ENCODE assay signal across 11 cellular contexts in the genomic region with DNA sequence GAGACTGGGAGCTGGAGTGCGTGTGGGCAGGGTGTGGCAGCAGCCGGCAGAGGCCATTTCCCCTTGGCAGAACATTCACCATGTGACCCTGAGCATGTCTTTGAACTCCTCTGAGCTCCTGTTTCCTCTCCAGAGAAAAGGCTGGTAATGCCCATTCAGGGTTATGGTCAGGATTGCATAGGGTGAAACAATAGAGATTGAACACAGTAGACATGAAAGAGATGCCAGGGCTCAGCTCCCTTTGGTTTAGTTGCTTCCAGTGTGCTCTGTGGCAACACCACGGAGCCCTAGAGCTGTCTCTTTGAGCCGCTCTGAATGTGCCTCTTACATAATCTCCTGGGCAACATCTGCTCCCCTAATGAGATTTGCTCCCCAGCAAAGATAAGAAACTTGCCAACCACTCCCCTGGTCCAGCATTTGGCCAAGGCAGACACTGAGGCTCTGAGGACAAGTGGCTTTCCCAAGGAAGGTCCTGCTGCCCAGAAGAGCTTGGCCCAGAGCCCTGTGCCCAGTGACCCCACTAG. TPM values are rescaled to one million over a fixed set of nuclear protein-coding genes. Genes with fewer than 3 reads are reported as not detected.
DNase-seq lines count a peak whose midpoint lies in the region; ATAC-seq, FAIRE-seq and TF ChIP-seq lines count a peak whose summit lies in the region.
"Had no signal": no experiment of that assay in that cellular context is flagged by ENCODE, and none has a peak within 500 bp of the region (broad histone marks: within the 10 kb centered on the region; RNA-seq: fewer than 3 reads in every experiment).

No MANE protein-coding gene starts in this region.

- peaks cover 15% of the 10 kb centered on the region for H3K4me1 Mint-ChIP-seq in activated naive CD4-positive, alpha-beta T cell treated with anti-CD3 and anti-CD28 coated beads, Interleukin-2, amount 10 ng/mL, durations not matched to agents 7 days and 5 days
- H3K4me1 Mint-ChIP-seq: activated B cell treated with CpG ODN at 0.5 μM for 24 hours had no signal

- dilution Hi-C loops in endothelial cell of umbilical vein (cut with MboI; ENCODE audit: extremely low pct_ligation_motif_present, low sequenced_read_pairs): no loop called here

- H3K9me3 ChIP-seq in endothelial cell of umbilical vein (replicated peaks; ENCODE audit: control insufficient read depth, insufficient read depth, low read length) (no peaks in the 10 kb centered on the region), sigmoid colon (peaks cover 0 to 8% (median 5%) of the 10 kb centered on the region in 4 donors)

- TF ChIP-seq CTCF in endothelial cell of umbilical vein (IDR thresholded peaks at IDR 0.05; ENCODE audit: extremely low read depth in 1 of 2, insufficient read depth in 1 of 2, low read depth in 1 of 2, low read length in 2 of 2) (no peak), sigmoid colon (IDR thresholded peaks at IDR 0.05) (no peak)

- no peak overlapping the region for H3K4me3 Mint-ChIP-seq in activated naive CD4-positive, alpha-beta T cell treated with anti-CD3 and anti-CD28 coated beads, Interleukin-2, amount 10 ng/mL, durations not matched to agents 7 days and 5 days
- H3K4me3 Mint-ChIP-seq: activated B cell treated with CpG ODN at 0.5 μM for 24 hours had no signal

- H3K4me3 ChIP-seq in endothelial cell of umbilical vein (replicated peaks in 1 of 3; ENCODE audit: insufficient read depth in 1 of 3, low read depth in 1 of 3, low read length in 3 of 3): no peak overlapping the region
- no peak overlapping the region for H3K4me3 ChIP-seq in sigmoid colon

- H3K79me2 ChIP-seq in endothelial cell of umbilical vein (ENCODE audit: control insufficient read depth, insufficient read depth, low read length): no peaks in the 10 kb centered on the region
- H3K79me2 ChIP-seq: parathyroid adenoma had no signal

- peaks cover 5% of the 10 kb centered on the region for H3K9me3 Mint-ChIP-seq in activated naive CD4-positive, alpha-beta T cell treated with anti-CD3 and anti-CD28 coated beads, Interleukin-2, amount 10 ng/mL, durations not matched to agents 7 days and 5 days

- no peak overlapping the region for H3K27ac ChIP-seq in endothelial cell of umbilical vein (ENCODE audit: insufficient read depth, low read depth, low read length)
- peak overlapping the region in 3 of 4 donors; percentile 30 to 77 (median 42) for H3K27ac ChIP-seq in sigmoid colon
- H3K27ac ChIP-seq: parathyroid adenoma had no signal

- intact Hi-C loops in endothelial cell of umbilical vein (cut with micrococcal nuclease) (loop anchor here (10.0 kb wide), 1 partner anchor 1060 kb away; no protein-coding TSS in a partner anchor), sigmoid colon (cut with DNase I) (no loop called here)

- H3K9me1 ChIP-seq in endothelial cell of umbilical vein (replicated peaks; ENCODE audit: control insufficient read depth, extremely low read depth, insufficient read depth, low read length): no peaks in the 10 kb centered on the region

- POLR2A ChIA-PET in endothelial cell of umbilical vein (lab: Charles Lee): interaction anchor here (1.4 kb wide), 1 partner anchor 34 kb away, joined by 5 read pairs; the partner anchor contains the start of genes DDX24 and IFI27L1

- WGBS in sigmoid colon, 2 donors: 16 to 45% methylated on average over 4 of the region's 4 CpGs

- H3K27me3 ChIP-seq in endothelial cell of umbilical vein (ENCODE audit: control insufficient read depth in 2 of 2, insufficient read depth in 2 of 2, low read length in 2 of 2): no peaks in the 10 kb centered on the region
- no peaks in the 10 kb centered on the region for H3K27me3 ChIP-seq in sigmoid colon

- peaks cover 19% of the 10 kb centered on the region for H3K4me1 ChIP-seq in endothelial cell of umbilical vein (ENCODE audit: control insufficient read depth, extremely low read depth, insufficient read depth, low read length)
- peaks cover 0 to 5% (median 0%) of the 10 kb centered on the region in 4 donors for H3K4me1 ChIP-seq in sigmoid colon
- H3K4me1 ChIP-seq: parathyroid adenoma had no signal

- TF ChIP-seq EP300 in sigmoid colon (IDR thresholded peaks at IDR 0.05): no peak

- H3K36me3 ChIP-seq in endothelial cell of umbilical vein (ENCODE audit: control insufficient read depth in 2 of 2, extremely low read depth in 1 of 2, insufficient read depth in 2 of 2, low read length in 2 of 2) (no peaks in the 10 kb centered on the region), sigmoid colon (no peaks in the 10 kb centered on the region)

- H3K9ac ChIP-seq in endothelial cell of umbilical vein (replicated peaks; ENCODE audit: extremely low read depth, insufficient read depth, low read length): no peak overlapping the region
- H3K9ac ChIP-seq: parathyroid adenoma had no signal

- H2AFZ ChIP-seq in endothelial cell of umbilical vein (ENCODE audit: low read depth, low read length): peak overlapping the region; percentile 20

- H4K20me1 ChIP-seq in endothelial cell of umbilical vein (replicated peaks; ENCODE audit: control insufficient read depth, extremely low read depth, insufficient read depth, low read length): no peaks in the 10 kb centered on the region

- no peak for TF ChIP-seq POLR2A in endothelial cell of umbilical vein (IDR thresholded peaks at IDR 0.05; ENCODE audit: low read depth, low read length)
- TF ChIP-seq POLR2A in sigmoid colon (IDR thresholded peaks at IDR 0.05): no peak

- no peak overlapping the region for H3K27ac Mint-ChIP-seq in activated naive CD4-positive, alpha-beta T cell treated with anti-CD3 and anti-CD28 coated beads, Interleukin-2, amount 10 ng/mL, durations not matched to agents 7 days and 5 days
- H3K27ac Mint-ChIP-seq: activated B cell treated with CpG ODN at 0.5 μM for 24 hours had no signal

- DNase-seq in MV-4-11 (lab: John Stamatoyannopoulos, UW) (peak; percentile 41), endothelial cell of umbilical vein (ENCODE audit: low read depth, low spot score) (peak; percentile 32), sigmoid colon (peak; percentile 43), middle frontal gyrus (ENCODE audit: extremely low spot score, low spot score) (no peak)
- no peak for DNase-seq in activated naive CD4-positive, alpha-beta T cell treated with anti-CD3 and anti-CD28 coated beads, Interleukin-2, amount 10 ng/mL, durations not matched to agents 7 days and 5 days
- DNase-seq: activated B cell treated with CpG ODN at 0.5 μM for 24 hours, DND-41, KBM-7, NCI-H748 treated with DMSO at 0.1 percent for 48 hours had no signal

- no peak for ATAC-seq in HG03175 (IDR thresholded peaks at IDR 0.05; ENCODE audit: unreplicated experiment)

- CTCF ChIA-PET in endothelial cell of umbilical vein (lab: Charles Lee): interaction anchor here (0.8 to 6.1 kb wide), 8 partner anchors 10 to 175 kb away, joined by 3 to 67 read pairs (median 4); partner anchors contain the start of genes IFI27L2 and PPP4R4
- CTCF ChIA-PET in activated naive CD4-positive, alpha-beta T cell treated with anti-CD3 and anti-CD28 coated beads, Interleukin-2, amount 10 ng/mL, durations not matched to agents 7 days and 5 days (lab: Charles Lee): interaction anchor here (1.1 kb wide), 2 partner anchors 15 to 22 kb away, joined by 4 to 5 read pairs; partner anchors contain the start of gene IFI27L2

- H3K27me3 Mint-ChIP-seq in activated naive CD4-positive, alpha-beta T cell treated with anti-CD3 and anti-CD28 coated beads, Interleukin-2, amount 10 ng/mL, durations not matched to agents 7 days and 5 days: peaks cover 59% of the 10 kb centered on the region

- peak; percentile 90 for FAIRE-seq in endothelial cell of umbilical vein (lab: Jason Lieb, UNC)

- no peaks in the 10 kb centered on the region for H3K36me3 Mint-ChIP-seq in activated naive CD4-positive, alpha-beta T cell treated with anti-CD3 and anti-CD28 coated beads, Interleukin-2, amount 10 ng/mL, durations not matched to agents 7 days and 5 days

- H3K4me2 ChIP-seq in endothelial cell of umbilical vein (ENCODE audit: insufficient read depth, low read length): peak overlapping the region; percentile 2

- BruUV-seq in endothelial cell of umbilical vein (replicated peaks; lab: Mats Ljungman, UMichigan): no TSS peak

RNA-seq across cellular contexts. Expression of gene IFI27, which starts 4.6 kb away (rescaled TPM):
- total RNA-seq in endothelial cell of umbilical vein: 72.0 and 126 TPM in 2 replicates
- polyA plus RNA-seq in endothelial cell of umbilical vein: 1,265 and 1,831 TPM in 2 replicates
- 583 and 646 TPM in 2 replicates for polyA plus RNA-seq in endothelial cell of umbilical vein (2011; cell fraction: cytosol; rRNA removed)
- polyA plus RNA-seq in endothelial cell of umbilical vein (2011; cell fraction: nucleus; rRNA removed): 152 and 165 TPM in 2 replicates
- 188 and 262 TPM in 2 replicates for polyA plus RNA-seq in endothelial cell of umbilical vein (2012)
- polyA minus RNA-seq in endothelial cell of umbilical vein: 158 and 177 TPM in 2 replicates
- 14.8 TPM for polyA minus RNA-seq in endothelial cell of umbilical vein (2011; cell fraction: cytosol; rRNA and poly(A)+ RNA removed)
- polyA minus RNA-seq in endothelial cell of umbilical vein (2011; cell fraction: nucleus; rRNA and poly(A)+ RNA removed): 17.9 and 22.7 TPM in 2 replicates
- total RNA-seq in sigmoid colon: 100 to 1,000 TPM in 2 of 4 donors, 10 to 100 TPM in 2; 25.2 to 183 (median 98.3) TPM
- polyA plus RNA-seq in sigmoid colon: 1,000 to 10,000 TPM; 1,595 to 3,562 (median 2,792) TPM

RNA-seq across cellular contexts. Expression of gene IFI27L2, which starts 14.3 kb away (rescaled TPM):
- total RNA-seq in endothelial cell of umbilical vein (11.0 and 28.7 TPM in 2 replicates), sigmoid colon (100 to 1,000 TPM in 2 of 4 donors, 10 to 100 TPM in 2; 47.9 to 145 (median 91.7) TPM)
- polyA plus RNA-seq in endothelial cell of umbilical vein (82.9 and 93.9 TPM in 2 replicates), sigmoid colon (100 to 1,000 TPM in 1 of 3 donors, 10 to 100 TPM in 2; 63.1 to 126 (median 84.7) TPM)
- 38.2 and 42.4 TPM in 2 replicates for polyA plus RNA-seq in endothelial cell of umbilical vein (2011; cell fraction: cytosol; rRNA removed)
- 11.3 and 14.6 TPM in 2 replicates for polyA plus RNA-seq in endothelial cell of umbilical vein (2011; cell fraction: nucleus; rRNA removed)
- 51.7 and 60.2 TPM in 2 replicates for polyA plus RNA-seq in endothelial cell of umbilical vein (2012)
- 8.5 and 15.9 TPM in 2 replicates for polyA minus RNA-seq in endothelial cell of umbilical vein
- polyA minus RNA-seq in endothelial cell of umbilical vein (2011; cell fraction: cytosol; rRNA and poly(A)+ RNA removed): 15.6 TPM
- 2.3 and 3.8 TPM in 2 replicates for polyA minus RNA-seq in endothelial cell of umbilical vein (2011; cell fraction: nucleus; rRNA and poly(A)+ RNA removed)

RNA-seq across cellular contexts. Expression of gene IFI27L1, which starts 34.0 kb away (rescaled TPM):
- total RNA-seq in endothelial cell of umbilical vein (31.1 and 31.8 TPM in 2 replicates), sigmoid colon (1 to 10 TPM; 6.7 to 8.6 (median 7.7) TPM)
- polyA plus RNA-seq in endothelial cell of umbilical vein (32.9 and 38.1 TPM in 2 replicates), sigmoid colon (10 to 100 TPM; 25.1 to 49.5 (median 30.6) TPM)
- 28.3 and 28.8 TPM in 2 replicates for polyA plus RNA-seq in endothelial cell of umbilical vein (2011; cell fraction: cytosol; rRNA removed)
- 23.2 and 26.8 TPM in 2 replicates for polyA plus RNA-seq in endothelial cell of umbilical vein (2011; cell fraction: nucleus; rRNA removed)
- polyA plus RNA-seq in endothelial cell of umbilical vein (2012): 12.9 and 14.3 TPM in 2 replicates
- 9.7 and 13.9 TPM in 2 replicates for polyA minus RNA-seq in endothelial cell of umbilical vein
- 5.0 TPM for polyA minus RNA-seq in endothelial cell of umbilical vein (2011; cell fraction: cytosol; rRNA and poly(A)+ RNA removed)
- 6.0 and 7.1 TPM in 2 replicates for polyA minus RNA-seq in endothelial cell of umbilical vein (2011; cell fraction: nucleus; rRNA and poly(A)+ RNA removed)

RNA-seq across cellular contexts. Expression of gene DDX24, which starts 34.1 kb away (rescaled TPM):
- total RNA-seq in endothelial cell of umbilical vein (132 and 141 TPM in 2 replicates), sigmoid colon (100 to 1,000 TPM; 109 to 147 (median 133) TPM)
- polyA plus RNA-seq in endothelial cell of umbilical vein (86.7 and 88.3 TPM in 2 replicates), sigmoid colon (10 to 100 TPM; 42.5 to 63.5 (median 43.2) TPM)
- polyA plus RNA-seq in endothelial cell of umbilical vein (2011; cell fraction: cytosol; rRNA removed): 111 and 132 TPM in 2 replicates
- 157 and 197 TPM in 2 replicates for polyA plus RNA-seq in endothelial cell of umbilical vein (2011; cell fraction: nucleus; rRNA removed)
- 98.6 and 133 TPM in 2 replicates for polyA plus RNA-seq in endothelial cell of umbilical vein (2012)
- polyA minus RNA-seq in endothelial cell of umbilical vein: 89.8 and 103 TPM in 2 replicates
- 80.2 TPM for polyA minus RNA-seq in endothelial cell of umbilical vein (2011; cell fraction: cytosol; rRNA and poly(A)+ RNA removed)
- polyA minus RNA-seq in endothelial cell of umbilical vein (2011; cell fraction: nucleus; rRNA and poly(A)+ RNA removed): 32.3 and 46.5 TPM in 2 replicates

RNA-seq across cellular contexts. Expression of gene PPP4R4, which starts 59.0 kb away (rescaled TPM):
- total RNA-seq in endothelial cell of umbilical vein: not detected in 2 replicates
- not detected in 2 replicates for polyA plus RNA-seq in endothelial cell of umbilical vein
- not detected in 2 replicates for polyA plus RNA-seq in endothelial cell of umbilical vein (2011; cell fraction: cytosol; rRNA removed)
- polyA plus RNA-seq in endothelial cell of umbilical vein (2011; cell fraction: nucleus; rRNA removed): not detected in 2 replicates
- not detected in 2 replicates for polyA plus RNA-seq in endothelial cell of umbilical vein (2012)
- polyA minus RNA-seq in endothelial cell of umbilical vein: 0.06 TPM in 1 of 2 replicates, not detected in the other
- not detected for polyA minus RNA-seq in endothelial cell of umbilical vein (2011; cell fraction: cytosol; rRNA and poly(A)+ RNA removed)
- polyA minus RNA-seq in endothelial cell of umbilical vein (2011; cell fraction: nucleus; rRNA and poly(A)+ RNA removed): 0.10 TPM in 1 of 2 replicates, not detected in the other
- 1 to 10 TPM in 1 of 4 donors, under 1 TPM in 3; 0.27 to 3.0 (median 0.69) TPM for total RNA-seq in sigmoid colon
- under 1 TPM in 2 of 3 donors, not detected in 1; 0.07 to 0.60 TPM for polyA plus RNA-seq in sigmoid colon
- total RNA-seq: activated B cell treated with CpG ODN at 0.5 μM for 24 hours had no signal

Comparison
In these comparisons a context has a peak if more than half of its experiments do, and no peak if none do; other contexts are left out.
1. DNase-seq: peak in MV-4-11 (single experiment), endothelial cell of umbilical vein (single experiment) and sigmoid colon (single experiment); none in middle frontal gyrus (single experiment) and activated naive CD4-positive, alpha-beta T cell treated with anti-CD3 and anti-CD28 coated beads, Interleukin-2, amount 10 ng/mL, durations not matched to agents 7 days and 5 days (single experiment).